ENCODE assay signal across 36 cellular contexts in genomic region chr17:66574123-66574522, GRCh38.
"Had no signal": no experiment of that assay in that cellular context is flagged by ENCODE, and none has a peak within 500 bp of the region (broad histone marks: within the 10 kb centered on the region; RNA-seq: fewer than 3 reads in every experiment).

No MANE protein-coding gene starts in this region.

- DNase-seq: Karpas-422, Kasumi-1, MG63, MM.1S, MV-4-11, NCI-H1048, NCI-H1092, NCI-H1092 treated with DMSO at 0.1 percent for 48 hours, NCI-H1105, NCI-H1105 treated with DMSO at 0.1 percent for 48 hours, NCI-H1417, NCI-H1417 treated with DMSO at 0.1 percent for 48 hours, NCI-H1436, NCI-H1436 treated with DMSO at 0.1 percent for 48 hours, NCI-H146, NCI-H1694, NCI-H1694 treated with DMSO at 0.1 percent for 48 hours, NCI-H187, NCI-H187 treated with DMSO at 0.1 percent for 48 hours, NCI-H1930, NCI-H2029, NCI-H2029 treated with DMSO at 0.1 percent for 48 hours, NCI-H2081, NCI-H2081 treated with DMSO at 0.1 percent for 48 hours, NCI-H2107, NCI-H2171, NCI-H2171 treated with DMSO at 0.1 percent for 48 hours, NCI-H2227 treated with DMSO at 0.1 percent for 48 hours, NCI-H226, NCI-H345, NCI-H446, NCI-H446 treated with DMSO at 0.1 percent for 48 hours, NCI-H510A, NCI-H510A treated with DMSO at 0.1 percent for 48 hours, NCI-H524, NCI-H524 treated with DMSO at 0.1 percent for 48 hours had no signal

- H3K27me3 ChIP-seq: MG63 had no signal
